17 cellular contexts compared by ENCODE assay signal in the genomic region with DNA sequence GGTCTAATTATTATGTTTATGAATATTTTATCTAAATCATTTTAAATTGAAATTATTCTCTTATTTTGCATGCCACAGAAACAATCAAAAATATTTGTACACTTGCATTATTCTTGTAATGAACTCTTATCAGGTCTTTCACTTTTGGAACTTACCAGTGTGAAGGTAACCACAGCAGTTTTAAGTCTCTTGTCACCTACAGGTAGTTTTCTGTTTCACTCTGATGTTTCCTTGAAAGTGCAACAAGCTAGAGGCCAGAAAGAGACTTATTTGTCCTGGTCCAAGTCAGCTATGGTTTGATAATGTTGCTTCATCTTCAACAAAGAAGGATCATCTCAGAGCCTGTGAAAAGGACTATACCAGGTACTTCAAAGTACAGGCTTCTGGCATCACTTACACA.
"Had no signal": no experiment of that assay in that cellular context is flagged by ENCODE, and none has a peak within 500 bp of the region (broad histone marks: within the 10 kb centered on the region; RNA-seq: fewer than 3 reads in every experiment).

No MANE protein-coding gene starts in this region.

- H3K27ac Mint-ChIP-seq: dendritic cell treated with granulocyte-macrophage colony-stimulating factor and Interleukin-4, amounts not matched to agents 40 ng/mL and 50 ng/mL, for 4 days; effector memory CD8-positive, alpha-beta T cell; naive thymus-derived CD4-positive, alpha-beta T cell; nephron progenitor cell; stimulated activated naive B cell treated with anti-CD40 and anti-IgM and Interleukin-4, amounts not matched to agents 10 μg/mL and 1 μg/mL and 100 μg/mL, for 72 hours; stimulated activated naive CD8-positive, alpha-beta T cell treated with anti-CD3 and anti-CD28 coated beads, Interleukin-15, amount 100 ng/mL, for 72 hours had no signal

- H3K4me3 Mint-ChIP-seq: dendritic cell treated with granulocyte-macrophage colony-stimulating factor and Interleukin-4, amounts not matched to agents 40 ng/mL and 50 ng/mL, for 4 days; effector memory CD8-positive, alpha-beta T cell; naive thymus-derived CD4-positive, alpha-beta T cell; nephron progenitor cell; stimulated activated naive B cell treated with anti-CD40 and anti-IgM and Interleukin-4, amounts not matched to agents 10 μg/mL and 1 μg/mL and 100 μg/mL, for 72 hours; stimulated activated naive CD8-positive, alpha-beta T cell treated with anti-CD3 and anti-CD28 coated beads, Interleukin-15, amount 100 ng/mL, for 72 hours had no signal

- DNase-seq: effector memory CD8-positive, alpha-beta T cell; gastrocnemius medialis; glutamatergic neuron; islet precursor cell; mammary epithelial cell; naive thymus-derived CD4-positive, alpha-beta T cell; nephron progenitor cell; psoas muscle; retina; right lobe of liver; stimulated activated CD4-positive, alpha-beta T cell treated with anti-CD3 and anti-CD28 coated beads, Interleukin-4, amount 100 ng/mL, for 4 hours; stimulated activated naive B cell treated with anti-CD40 and anti-IgM and Interleukin-4, amounts not matched to agents 10 μg/mL and 1 μg/mL and 100 μg/mL, for 72 hours; stimulated activated naive CD8-positive, alpha-beta T cell treated with anti-CD3 and anti-CD28 coated beads, Interleukin-15, amount 100 ng/mL, for 72 hours; testis; upper lobe of right lung had no signal

- H3K27me3 Mint-ChIP-seq: dendritic cell treated with granulocyte-macrophage colony-stimulating factor and Interleukin-4, amounts not matched to agents 40 ng/mL and 50 ng/mL, for 4 days; effector memory CD8-positive, alpha-beta T cell; stimulated activated naive B cell treated with anti-CD40 and anti-IgM and Interleukin-4, amounts not matched to agents 10 μg/mL and 1 μg/mL and 100 μg/mL, for 72 hours; stimulated activated naive CD8-positive, alpha-beta T cell treated with anti-CD3 and anti-CD28 coated beads, Interleukin-15, amount 100 ng/mL, for 72 hours had no signal

- H3K4me1 Mint-ChIP-seq: naive thymus-derived CD4-positive, alpha-beta T cell; nephron progenitor cell; stimulated activated naive B cell treated with anti-CD40 and anti-IgM and Interleukin-4, amounts not matched to agents 10 μg/mL and 1 μg/mL and 100 μg/mL, for 72 hours; stimulated activated naive CD8-positive, alpha-beta T cell treated with anti-CD3 and anti-CD28 coated beads, Interleukin-15, amount 100 ng/mL, for 72 hours had no signal

- ATAC-seq: effector memory CD8-positive, alpha-beta T cell; gastrocnemius medialis; left lobe of liver; naive thymus-derived CD4-positive, alpha-beta T cell; psoas muscle; right lobe of liver; stimulated activated naive B cell treated with anti-CD40 and anti-IgM and Interleukin-4, amounts not matched to agents 10 μg/mL and 1 μg/mL and 100 μg/mL, for 72 hours; stimulated activated naive CD8-positive, alpha-beta T cell treated with anti-CD3 and anti-CD28 coated beads, Interleukin-15, amount 100 ng/mL, for 72 hours; upper lobe of right lung had no signal

- H3K36me3 Mint-ChIP-seq: naive thymus-derived CD4-positive, alpha-beta T cell; stimulated activated naive B cell treated with anti-CD40 and anti-IgM and Interleukin-4, amounts not matched to agents 10 μg/mL and 1 μg/mL and 100 μg/mL, for 72 hours had no signal
